In the genomic region with DNA sequence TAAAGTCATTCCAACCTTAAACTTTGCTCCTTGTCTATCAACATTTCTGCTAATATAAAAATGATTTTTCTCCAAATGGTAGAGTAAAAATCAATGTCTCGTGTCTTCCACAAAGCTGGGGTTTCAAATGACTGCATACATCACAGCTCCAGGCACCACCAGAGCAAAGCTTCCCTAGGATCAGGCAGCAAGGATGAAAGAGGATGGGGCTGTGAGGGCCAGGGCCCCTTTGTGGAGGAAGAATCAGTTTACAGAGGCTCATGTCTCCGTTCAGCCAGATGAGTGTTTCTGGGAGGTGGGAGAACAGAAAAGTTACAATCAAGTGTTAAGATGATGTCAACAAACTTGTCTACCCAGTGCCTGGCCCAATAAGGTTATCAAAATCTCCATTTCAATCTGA, we compare ENCODE assay signal across 33 cellular contexts.
"Had no signal": no experiment of that assay in that cellular context is flagged by ENCODE, and none has a peak within 500 bp of the region (broad histone marks: within the 10 kb centered on the region; RNA-seq: fewer than 3 reads in every experiment).

No MANE protein-coding gene starts in this region.

- H3K9me3 Mint-ChIP-seq: activated B cell treated with CpG ODN at 0.5 μM for 24 hours; activated CD8-positive, alpha-beta T cell treated with anti-CD3 and anti-CD28 coated beads for 36 hours; activated T-cell treated with anti-CD3 and anti-CD28 coated beads, Interleukin-2, amount 50 U/mL, for 4 hours; activated T-helper 17 cell treated with anti-CD3 and anti-CD28 coated beads, Interleukin-2, amount 50 U/mL, for 72 hours; central memory CD8-positive, alpha-beta T cell; dendritic cell treated with granulocyte-macrophage colony-stimulating factor and Interleukin-4, amounts not matched to agents 40 ng/mL and 50 ng/mL, for 4 days; effector memory CD8-positive, alpha-beta T cell; T-helper 2 cell treated with Interferon-gamma antibody and Interleukin-4, amounts not matched to agents 5 μg/mL and 100 μg/mL, for 36 hours had no signal

- H3K4me3 Mint-ChIP-seq: activated B cell treated with CpG ODN at 0.5 μM for 24 hours; activated CD8-positive, alpha-beta T cell treated with anti-CD3 and anti-CD28 coated beads for 36 hours; activated naive CD8-positive, alpha-beta T cell; activated T-cell treated with anti-CD3 and anti-CD28 coated beads, Interleukin-2, amount 50 U/mL, for 4 hours; activated T-helper 17 cell treated with anti-CD3 and anti-CD28 coated beads, Interleukin-2, amount 50 U/mL, for 72 hours; central memory CD8-positive, alpha-beta T cell; dendritic cell treated with granulocyte-macrophage colony-stimulating factor and Interleukin-4, amounts not matched to agents 40 ng/mL and 50 ng/mL, for 4 days; effector memory CD8-positive, alpha-beta T cell; T-helper 17 cell; T-helper 2 cell treated with Interferon-gamma antibody and Interleukin-4, amounts not matched to agents 5 μg/mL and 100 μg/mL, for 36 hours had no signal

- H3K9me3 ChIP-seq: esophagus muscularis mucosa, gastrocnemius medialis had no signal

- ATAC-seq: activated CD4-positive, CD25-positive, alpha-beta regulatory T cell treated with anti-CD3 and anti-CD28 coated beads, Interleukin-2, amount 50 U/mL, for 24 hours; activated CD8-positive, alpha-beta T cell treated with anti-CD3 and anti-CD28 coated beads for 36 hours; activated T-cell treated with anti-CD3 and anti-CD28 coated beads, Interleukin-2, amount 50 U/mL, for 4 hours; activated T-helper 17 cell treated with anti-CD3 and anti-CD28 coated beads, Interleukin-2, amount 50 U/mL, for 72 hours; effector memory CD8-positive, alpha-beta T cell; foreskin keratinocyte; gastrocnemius medialis; T-helper 17 cell had no signal

- H3K4me3 ChIP-seq: coronary artery, dorsolateral prefrontal cortex, esophagus muscularis mucosa, gastrocnemius medialis had no signal

- H3K36me3 Mint-ChIP-seq: activated naive CD8-positive, alpha-beta T cell had no signal

- H3K36me3 ChIP-seq: brain microvascular endothelial cell, esophagus muscularis mucosa, gastrocnemius medialis, WERI-Rb-1 had no signal

- H3K27ac ChIP-seq: brain microvascular endothelial cell, coronary artery, dorsolateral prefrontal cortex, esophagus muscularis mucosa, foreskin keratinocyte, gastrocnemius medialis, WERI-Rb-1 had no signal

- H3K27me3 ChIP-seq: brain microvascular endothelial cell, dorsolateral prefrontal cortex, foreskin keratinocyte, gastrocnemius medialis had no signal

- H3K4me1 Mint-ChIP-seq: activated B cell treated with CpG ODN at 0.5 μM for 24 hours; activated T-helper 17 cell treated with anti-CD3 and anti-CD28 coated beads, Interleukin-2, amount 50 U/mL, for 72 hours had no signal

- H3K4me1 ChIP-seq: esophagus muscularis mucosa, foreskin keratinocyte, gastrocnemius medialis had no signal

- H3K27ac Mint-ChIP-seq: activated B cell treated with CpG ODN at 0.5 μM for 24 hours; activated CD8-positive, alpha-beta T cell treated with anti-CD3 and anti-CD28 coated beads for 36 hours; activated T-helper 17 cell treated with anti-CD3 and anti-CD28 coated beads, Interleukin-2, amount 50 U/mL, for 72 hours; dendritic cell treated with granulocyte-macrophage colony-stimulating factor and Interleukin-4, amounts not matched to agents 40 ng/mL and 50 ng/mL, for 4 days; effector memory CD8-positive, alpha-beta T cell; T-helper 17 cell; T-helper 2 cell treated with Interferon-gamma antibody and Interleukin-4, amounts not matched to agents 5 μg/mL and 100 μg/mL, for 36 hours had no signal

- H3K27me3 Mint-ChIP-seq: activated naive CD8-positive, alpha-beta T cell had no signal

- DNase-seq: activated B cell treated with CpG ODN at 0.5 μM for 24 hours; activated CD4-positive, alpha-beta T cell treated with anti-CD3 and anti-CD28 coated beads for 48 hours; activated CD4-positive, alpha-beta T cell treated with anti-CD3 and anti-CD28 coated beads, Interleukin-2, amount 50 U/mL, for 1 hour; activated CD4-positive, alpha-beta T cell treated with anti-CD3 and anti-CD28 coated beads, Interleukin-2, amount 50 U/mL, for 48 hours; activated CD8-positive, alpha-beta memory T cell treated with anti-CD3 and anti-CD28 coated beads for 24 hours; activated CD8-positive, alpha-beta T cell treated with anti-CD3 and anti-CD28 coated beads for 36 hours; activated effector memory CD4-positive, alpha-beta T cell treated with Interleukin-2 at 50 U/mL for 16 hours; activated gamma-delta T cell treated with Interleukin-2 at 50 U/mL for 16 hours; activated naive CD4-positive, alpha-beta T cell treated with anti-CD3 and anti-CD28 coated beads, Interleukin-2, amount 50 U/mL, for 16 hours; activated naive CD4-positive, alpha-beta T cell treated with Interleukin-2 at 50 U/mL for 16 hours; activated T-cell treated with anti-CD3 and anti-CD28 coated beads, Interleukin-2, amount 50 U/mL, for 4 hours; amniotic stem cell; anterior cingulate cortex; brain microvascular endothelial cell; dorsolateral prefrontal cortex; effector CD4-positive, alpha-beta T cell; effector memory CD8-positive, alpha-beta T cell; erythroblast; foreskin keratinocyte; gastrocnemius medialis; glutamatergic neuron; T-helper 1 cell; T-helper 17 cell; T1000; WERI-Rb-1 had no signal
